19 cellular contexts compared by ENCODE assay signal in the genomic region with DNA sequence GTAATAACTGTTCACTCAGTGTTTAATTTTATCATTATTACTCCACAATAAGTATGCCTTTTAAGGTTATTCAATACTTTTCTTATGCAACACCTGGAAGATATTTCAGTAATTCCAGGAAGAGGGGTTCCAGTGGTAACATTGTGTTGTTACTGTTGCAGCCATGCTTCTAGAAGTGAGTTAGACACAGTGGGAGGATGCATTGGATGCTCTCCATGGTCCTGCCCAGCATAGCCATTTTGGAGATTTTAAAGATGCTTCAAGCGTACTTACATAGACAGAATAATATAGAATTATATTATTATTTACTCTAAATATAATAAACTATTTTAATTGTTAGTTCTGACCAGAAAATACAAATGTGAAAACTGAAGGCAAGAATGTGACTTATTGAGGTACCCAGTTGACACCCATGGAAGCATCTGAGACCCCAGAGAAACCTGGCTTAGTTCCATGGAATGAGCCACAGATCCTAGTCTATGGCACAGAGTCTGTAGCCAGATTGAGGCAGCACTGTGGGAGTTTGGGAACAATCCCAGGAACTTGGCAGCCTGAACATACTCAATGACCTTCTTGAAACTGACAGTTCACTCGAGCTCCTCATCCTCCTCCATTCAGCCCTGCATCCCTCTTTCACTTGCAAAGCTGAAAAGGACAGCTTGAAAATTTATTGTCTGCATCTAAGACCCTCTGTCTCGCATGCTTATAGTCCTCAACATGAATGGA.
"Had no signal": no experiment of that assay in that cellular context is flagged by ENCODE, and none has a peak within 500 bp of the region (broad histone marks: within the 10 kb centered on the region; RNA-seq: fewer than 3 reads in every experiment).

No MANE protein-coding gene starts in this region.

- H3K4me1 ChIP-seq: gastroesophageal sphincter, heart right ventricle, right atrium auricular region had no signal

- H3K4me3 Mint-ChIP-seq: activated CD4-positive, alpha-beta T cell treated with anti-CD3 and anti-CD28 coated beads, Interleukin-2, amount 10 ng/mL, durations not matched to agents 24 days and 14 days; activated naive CD8-positive, alpha-beta T cell treated with anti-CD3 and anti-CD28 coated beads, Interleukin-2, amount 10 ng/mL, durations not matched to agents 7 days and 5 days; activated T-helper 1 cell treated with anti-CD3 and anti-CD28 coated beads, Interleukin-12 subunit alpha, Interleukin-12 subunit beta, Interleukin-2, Interleukin-4 antibody, amounts not matched to agents 30 ng/mL and 10 ng/mL and 1 ng/mL, durations not matched to agents 14 hours and 24 hours and 36 hours; dendritic cell treated with granulocyte-macrophage colony-stimulating factor and Interleukin-4, amounts not matched to agents 40 ng/mL and 50 ng/mL, for 4 days; naive thymus-derived CD8-positive, alpha-beta T cell; T-helper 2 cell treated with Interferon-gamma antibody and Interleukin-4, amounts not matched to agents 5 μg/mL and 100 μg/mL, for 36 hours had no signal

- H3K4me3 ChIP-seq: gastroesophageal sphincter, heart right ventricle, mucosa of descending colon, right atrium auricular region, skin epidermis had no signal

- ATAC-seq: gastroesophageal sphincter; heart right ventricle; left cardiac atrium; mucosa of descending colon; naive thymus-derived CD8-positive, alpha-beta T cell; stimulated activated naive CD8-positive, alpha-beta T cell treated with anti-CD3 and anti-CD28 coated beads, Interleukin-15, Interleukin-2, amounts not matched to agents 100 U/mL and 50 U/mL, for 24 hours had no signal

- H3K27ac ChIP-seq: brain microvascular endothelial cell, gastroesophageal sphincter, heart right ventricle, right atrium auricular region, skin epidermis had no signal

- H3K27me3 ChIP-seq: brain microvascular endothelial cell, gastroesophageal sphincter, right atrium auricular region had no signal

- H3K27me3 Mint-ChIP-seq: activated CD4-positive, alpha-beta T cell treated with anti-CD3 and anti-CD28 coated beads, Interleukin-2, amount 10 ng/mL, durations not matched to agents 24 days and 14 days; dendritic cell treated with granulocyte-macrophage colony-stimulating factor and Interleukin-4, amounts not matched to agents 40 ng/mL and 50 ng/mL, for 4 days had no signal

- H3K36me3 ChIP-seq: brain microvascular endothelial cell, gastroesophageal sphincter, heart right ventricle, right atrium auricular region had no signal

- DNase-seq: activated CD4-positive, alpha-beta T cell treated with anti-CD3 and anti-CD28 coated beads, Interleukin-2, amount 10 ng/mL, durations not matched to agents 24 days and 14 days; activated CD4-positive, CD25-positive, alpha-beta regulatory T cell; activated naive CD4-positive, alpha-beta T cell; activated naive CD8-positive, alpha-beta T cell treated with anti-CD3 and anti-CD28 coated beads, Interleukin-2, amount 10 ng/mL, durations not matched to agents 7 days and 5 days; brain microvascular endothelial cell; cerebellar nuclear complex; effector memory CD4-positive, alpha-beta T cell; heart right ventricle; left cardiac atrium; mucosa of descending colon; naive thymus-derived CD8-positive, alpha-beta T cell; stimulated activated naive CD8-positive, alpha-beta T cell treated with anti-CD3 and anti-CD28 coated beads, Interleukin-15, Interleukin-2, amounts not matched to agents 100 U/mL and 50 U/mL, for 24 hours had no signal

- H3K4me1 Mint-ChIP-seq: activated CD4-positive, alpha-beta T cell treated with anti-CD3 and anti-CD28 coated beads, Interleukin-2, amount 10 ng/mL, durations not matched to agents 24 days and 14 days; activated naive CD8-positive, alpha-beta T cell treated with anti-CD3 and anti-CD28 coated beads, Interleukin-2, amount 10 ng/mL, durations not matched to agents 7 days and 5 days; naive thymus-derived CD8-positive, alpha-beta T cell had no signal

- H3K9me3 Mint-ChIP-seq: activated CD4-positive, alpha-beta T cell treated with anti-CD3 and anti-CD28 coated beads, Interleukin-2, amount 10 ng/mL, durations not matched to agents 24 days and 14 days; activated naive CD8-positive, alpha-beta T cell treated with anti-CD3 and anti-CD28 coated beads, Interleukin-2, amount 10 ng/mL, durations not matched to agents 7 days and 5 days; activated T-helper 1 cell treated with anti-CD3 and anti-CD28 coated beads, Interleukin-12 subunit alpha, Interleukin-12 subunit beta, Interleukin-2, Interleukin-4 antibody, amounts not matched to agents 30 ng/mL and 10 ng/mL and 1 ng/mL, durations not matched to agents 14 hours and 24 hours and 36 hours; dendritic cell treated with granulocyte-macrophage colony-stimulating factor and Interleukin-4, amounts not matched to agents 40 ng/mL and 50 ng/mL, for 4 days; naive thymus-derived CD8-positive, alpha-beta T cell; T-helper 2 cell treated with Interferon-gamma antibody and Interleukin-4, amounts not matched to agents 5 μg/mL and 100 μg/mL, for 36 hours had no signal

- H3K27ac Mint-ChIP-seq: activated CD4-positive, alpha-beta T cell treated with anti-CD3 and anti-CD28 coated beads, Interleukin-2, amount 10 ng/mL, durations not matched to agents 24 days and 14 days; activated naive CD8-positive, alpha-beta T cell treated with anti-CD3 and anti-CD28 coated beads, Interleukin-2, amount 10 ng/mL, durations not matched to agents 7 days and 5 days; activated T-helper 1 cell treated with anti-CD3 and anti-CD28 coated beads, Interleukin-12 subunit alpha, Interleukin-12 subunit beta, Interleukin-2, Interleukin-4 antibody, amounts not matched to agents 30 ng/mL and 10 ng/mL and 1 ng/mL, durations not matched to agents 14 hours and 24 hours and 36 hours; dendritic cell treated with granulocyte-macrophage colony-stimulating factor and Interleukin-4, amounts not matched to agents 40 ng/mL and 50 ng/mL, for 4 days; naive thymus-derived CD8-positive, alpha-beta T cell; progenitor cell of endocrine pancreas; T-helper 2 cell treated with Interferon-gamma antibody and Interleukin-4, amounts not matched to agents 5 μg/mL and 100 μg/mL, for 36 hours had no signal

- H3K9me3 ChIP-seq: gastroesophageal sphincter, heart right ventricle, mucosa of descending colon, right atrium auricular region had no signal

- H3K36me3 Mint-ChIP-seq: activated naive CD8-positive, alpha-beta T cell treated with anti-CD3 and anti-CD28 coated beads, Interleukin-2, amount 10 ng/mL, durations not matched to agents 7 days and 5 days; naive thymus-derived CD8-positive, alpha-beta T cell had no signal
